In genomic region chr3:125057186-125057850, GRCh38 we compare ENCODE assay signal across 10 cellular contexts. TPM values are rescaled to one million over a fixed set of nuclear protein-coding genes. Genes with fewer than 3 reads are reported as not detected.
DNase-seq lines count a peak whose midpoint lies in the region; ATAC-seq and TF ChIP-seq lines count a peak whose summit lies in the region.
"Had no signal": no experiment of that assay in that cellular context is flagged by ENCODE, and none has a peak within 500 bp of the region (broad histone marks: within the 10 kb centered on the region; RNA-seq: fewer than 3 reads in every experiment).

No MANE protein-coding gene starts in this region.

- H3K27me3 Mint-ChIP-seq in naive thymus-derived CD4-positive, alpha-beta T cell: peaks cover 0 to 48% (median 9%) of the 10 kb centered on the region in 5 donors

- TF ChIP-seq CTCF in mammary epithelial cell (conservative IDR thresholded peaks at IDR 0.05 in 1 of 2, IDR thresholded peaks at IDR 0.05 in 1 of 2; ENCODE audit: extremely low read depth in 1 of 2, insufficient read depth in 1 of 2, low read depth in 1 of 2, low read length in 2 of 2): no peak

- no TSS peak for BruUV-seq in mammary epithelial cell (replicated peaks; lab: Mats Ljungman, UMichigan)

- DNase-seq in AG08396 (ENCODE audit: low spot score) (peak; percentile 65), HT1080 (ENCODE audit: low read depth) (peak; percentile 93), mammary epithelial cell (peak; percentile 88), NCI-H774 (lab: John Stamatoyannopoulos, UW) (no peak), cerebellar nuclear complex (lab: John Stamatoyannopoulos, UW) (no peak), DMS153 (lab: John Stamatoyannopoulos, UW) (no peak), NCI-H1417 treated with DMSO at 0.1 percent for 48 hours (lab: John Stamatoyannopoulos, UW) (no peak)
- DNase-seq in naive thymus-derived CD4-positive, alpha-beta T cell: no peak
- DNase-seq: activated naive CD4-positive, alpha-beta T cell treated with Interleukin-2 at 50 U/mL for 16 hours; SHP77 treated with DMSO at 0.1 percent for 48 hours had no signal

- H3K27ac Mint-ChIP-seq in naive thymus-derived CD4-positive, alpha-beta T cell: peak overlapping the region in 6 of 9 donors; percentile 11 to 77 (median 66)

- H3K4me3 ChIP-seq in mammary epithelial cell (replicated peaks in 1 of 3; ENCODE audit: insufficient read depth in 1 of 3, low read depth in 2 of 3, low read length in 3 of 3): no peak overlapping the region
- no peak overlapping the region for H3K4me3 ChIP-seq in naive thymus-derived CD4-positive, alpha-beta T cell (ENCODE audit: low read length)

- H3K27me3 ChIP-seq in mammary epithelial cell (ENCODE audit: insufficient read depth, low read length): no peaks in the 10 kb centered on the region
- no peaks in the 10 kb centered on the region for H3K27me3 ChIP-seq in naive thymus-derived CD4-positive, alpha-beta T cell (ENCODE audit: control insufficient read depth in 2 of 2, insufficient read depth in 2 of 2, low read length in 2 of 2)

- no peak overlapping the region for H3K9ac ChIP-seq in mammary epithelial cell (ENCODE audit: insufficient read depth, low read length)

- intact Hi-C loops in mammary epithelial cell (cut with micrococcal nuclease): loop anchor here (5.0 kb wide), 3 partner anchors 95 to 380 kb away; partner anchors contain the start of gene ZNF148
- intact Hi-C loops in naive thymus-derived CD4-positive, alpha-beta T cell (cut with micrococcal nuclease): loop anchor here (2.0 to 10.0 kb wide), 8 partner anchors 63 to 1473 kb away; partner anchors contain the start of genes HACD2 (in 1 of the 2), OSBPL11 (in 1 of the 2), SNX4 (in 1 of the 2) and UMPS (in 1 of the 2)

- no peaks in the 10 kb centered on the region for H3K36me3 ChIP-seq in mammary epithelial cell (ENCODE audit: insufficient read depth, low read length)
- H3K36me3 ChIP-seq in naive thymus-derived CD4-positive, alpha-beta T cell (ENCODE audit: control insufficient read depth in 2 of 3, insufficient read depth in 3 of 3, low read length in 3 of 3): no peaks in the 10 kb centered on the region

- peaks cover 54% of the 10 kb centered on the region for H3K4me1 ChIP-seq in mammary epithelial cell (ENCODE audit: insufficient read depth, low read length)
- H3K4me1 ChIP-seq in naive thymus-derived CD4-positive, alpha-beta T cell (ENCODE audit: control insufficient read depth in 2 of 2, insufficient read depth in 2 of 2, low read length in 2 of 2): peaks cover 27% of the 10 kb centered on the region in 2 donors

- H3K4me2 ChIP-seq in mammary epithelial cell (ENCODE audit: insufficient read depth, low read depth, low read length): peak overlapping the region; percentile 66

- peaks cover 27 to 42% (median 35%) of the 10 kb centered on the region in 7 donors for H3K4me1 Mint-ChIP-seq in naive thymus-derived CD4-positive, alpha-beta T cell

- no peak overlapping the region for H2AFZ ChIP-seq in mammary epithelial cell (ENCODE audit: low read depth, low read length)

- in situ Hi-C loops in mammary epithelial cell (cut with MboI; ENCODE audit: low sequenced_read_pairs in 2 of 2): no loop called here

- POLR2A ChIA-PET in naive thymus-derived CD4-positive, alpha-beta T cell (lab: Charles Lee): interaction anchor here (1.0 to 1.6 kb wide), 3 partner anchors 14 to 54 kb away, joined by 3 to 7 read pairs (median 4); no protein-coding TSS in a partner anchor

- H3K9me3 Mint-ChIP-seq in naive thymus-derived CD4-positive, alpha-beta T cell: no peaks in the 10 kb centered on the region

- H3K79me2 ChIP-seq in mammary epithelial cell (ENCODE audit: insufficient read depth, low read length): peaks cover 29% of the 10 kb centered on the region

- peak overlapping the region; percentile 60 for H3K27ac ChIP-seq in mammary epithelial cell (ENCODE audit: insufficient read depth, low read depth, low read length)
- no peak overlapping the region for H3K27ac ChIP-seq in naive thymus-derived CD4-positive, alpha-beta T cell (ENCODE audit: low read depth, low read length)

- CTCF ChIA-PET in mammary epithelial cell (lab: Charles Lee; ENCODE audit: low non-redundant PET): no interaction called here
- CTCF ChIA-PET in naive thymus-derived CD4-positive, alpha-beta T cell (lab: Charles Lee): no interaction called here

- WGBS in mammary epithelial cell (ENCODE audit: low coverage, missing lambda C conversion rate): 35% methylated on average over 2 of the region's 3 CpGs

- dilution Hi-C loops in mammary epithelial cell (cut with HindIII; ENCODE audit: low sequenced_read_pairs): no loop called here

- ATAC-seq in naive thymus-derived CD4-positive, alpha-beta T cell: no peak

- H4K20me1 ChIP-seq in mammary epithelial cell (ENCODE audit: insufficient read depth, low read length): no peaks in the 10 kb centered on the region

- no peaks in the 10 kb centered on the region for H3K9me3 ChIP-seq in mammary epithelial cell (replicated peaks; ENCODE audit: insufficient read depth, low read length)
- H3K9me3 ChIP-seq in naive thymus-derived CD4-positive, alpha-beta T cell (ENCODE audit: control insufficient read depth in 2 of 3, low read length in 3 of 3): no peaks in the 10 kb centered on the region

- H3K36me3 Mint-ChIP-seq in naive thymus-derived CD4-positive, alpha-beta T cell: peaks cover 0 to 14% (median 0%) of the 10 kb centered on the region in 5 donors

- H3K4me3 Mint-ChIP-seq in naive thymus-derived CD4-positive, alpha-beta T cell: peak overlapping the region in 9 of 10 donors; percentile 21 to 74 (median 69)

RNA-seq across cellular contexts. Expression of gene HEG1, which starts 1.5 kb away (rescaled TPM):
- 34.4 and 40.7 TPM in 2 replicates for total RNA-seq in HT1080 (2014; rRNA removed; shearing (Covaris generic))
- polyA plus RNA-seq in HT1080 (2015; cell fraction: cytosol; rRNA removed): 70.8 and 102 TPM in 2 replicates
- polyA plus RNA-seq in HT1080 (2015; cell fraction: nucleus; rRNA removed): 119 and 120 TPM in 2 replicates
- 10 to 100 TPM; 24.8 to 33.8 TPM for total RNA-seq in mammary epithelial cell
- 19.8 TPM for polyA plus RNA-seq in mammary epithelial cell
- polyA minus RNA-seq in mammary epithelial cell: 106 TPM
- 10 to 100 TPM; 16.9 to 45.4 (median 20.0) TPM for total RNA-seq in naive thymus-derived CD4-positive, alpha-beta T cell
- 1 to 10 TPM; 2.1 to 5.4 TPM for polyA plus RNA-seq in naive thymus-derived CD4-positive, alpha-beta T cell

Comparison
In these comparisons a context has a peak if more than half of its experiments do, and no peak if none do; other contexts are left out.
1. DNase-seq: peak in AG08396 (single experiment), HT1080 (single experiment) and mammary epithelial cell (single experiment); none in naive thymus-derived CD4-positive, alpha-beta T cell (0 of 9), NCI-H774 (single experiment), cerebellar nuclear complex (0 of 2), DMS153 (single experiment) and NCI-H1417 treated with DMSO at 0.1 percent for 48 hours (single experiment).